13 cellular contexts compared by ENCODE assay signal in genomic region chr14:36647417-36647826, GRCh38. TPM values are rescaled to one million over a fixed set of nuclear protein-coding genes. Genes with fewer than 3 reads are reported as not detected.
A peak's percentile ranks its signal among the peaks of the same experiment; 100 is the strongest.
DNase-seq lines count a peak whose midpoint lies in the region; ATAC-seq and TF ChIP-seq lines count a peak whose summit lies in the region.
"Had no signal": no experiment of that assay in that cellular context is flagged by ENCODE, and none has a peak within 500 bp of the region (broad histone marks: within the 10 kb centered on the region; RNA-seq: fewer than 3 reads in every experiment).

No MANE protein-coding gene starts in this region.

- H3K27me3 ChIP-seq in ectodermal cell (ENCODE audit: control insufficient read depth, insufficient read depth, low read length, poor library complexity, severe bottlenecking) (peaks cover 100% of the 10 kb centered on the region), testis (peaks cover 2% of the 10 kb centered on the region)

- ATAC-seq in mucosa of descending colon, result peak; percentile 29
- no peak for ATAC-seq in activated CD4-positive, CD25-positive, alpha-beta regulatory T cell treated with anti-CD3 and anti-CD28 coated beads, Interleukin-2, amount 50 U/mL, for 24 hours
- no peak for ATAC-seq in HG03025 (IDR thresholded peaks at IDR 0.05; ENCODE audit: low FRiP score, unreplicated experiment)
- no peak for ATAC-seq in T-cell (replicated peaks in 1 of 4)

- H3K4me1 Mint-ChIP-seq in T-cell, result peaks cover 0 to 6% (median 0%) of the 10 kb centered on the region in 3 donors

- DNase-seq in NCI-H1417 (lab: John Stamatoyannopoulos, UW), result peak in 2 of 3 experiments; percentile 85 to 86
- DNase-seq in mucosa of descending colon, result no peak
- DNase-seq in testis, result peak; percentile 27
- DNase-seq in inferior parietal cortex (ENCODE audit: extremely low spot score), result no peak
- DNase-seq in T-cell, result no peak
- DNase-seq: activated naive CD4-positive, alpha-beta T cell treated with anti-CD3 and anti-CD28 coated beads for 36 hours had no signal

- peaks cover 38 to 65% of the 10 kb centered on the region in 2 donors for H3K27me3 Mint-ChIP-seq in T-cell

- H3K36me3 ChIP-seq in ectodermal cell (ENCODE audit: control insufficient read depth, insufficient read depth, low read length) (no peaks in the 10 kb centered on the region), mucosa of descending colon (ENCODE audit: low read depth) (no peaks in the 10 kb centered on the region), testis (ENCODE audit: low read depth, missing control alignments) (no peaks in the 10 kb centered on the region)

- H3K4me3 Mint-ChIP-seq in T-cell, result no peak overlapping the region
- H3K4me3 Mint-ChIP-seq: activated naive CD4-positive, alpha-beta T cell treated with anti-CD3 and anti-CD28 coated beads for 36 hours; stimulated activated effector memory CD8-positive, alpha-beta T cell treated with anti-CD3 and anti-CD28 coated beads, Interleukin-12 subunit alpha, Interleukin-12 subunit beta, amount 100 ng/mL, for 72 hours had no signal

- H3K27ac ChIP-seq in ectodermal cell (ENCODE audit: insufficient read depth, low read depth, low read length, poor library complexity, severe bottlenecking) (no peak overlapping the region), testis (peak overlapping the region; percentile 35 to 52)
- H3K27ac ChIP-seq: epithelial cell of prostate had no signal

- POLR2A ChIA-PET in T-cell (lab: Charles Lee), result no interaction called here

- CTCF ChIA-PET in T-cell (lab: Charles Lee), result no interaction called here

- H3K4me1 ChIP-seq in ectodermal cell (ENCODE audit: control insufficient read depth, insufficient read depth, low read length) (peaks cover 13% of the 10 kb centered on the region), mucosa of descending colon (ENCODE audit: low read depth) (peaks cover 10% of the 10 kb centered on the region), testis (no peaks in the 10 kb centered on the region)

- intact Hi-C loops in mucosa of descending colon (cut with DNase I, micrococcal nuclease) (loop anchor here in 1 of 2 donors (5.0 kb wide), 1 partner anchor 295 kb away; no protein-coding TSS in a partner anchor), testis (cut with DNase I; ENCODE audit: low total_unique reads) (no loop called here)

- H3K4me3 ChIP-seq in ectodermal cell (ENCODE audit: insufficient read depth, low read depth, low read length) (peak overlapping the region; percentile 41), mucosa of descending colon (no peak overlapping the region), testis (peak overlapping the region; percentile 49 to 69)

- 2% methylated on average over 34 of the region's 34 CpGs for WGBS in ectodermal cell, 2 experiments
- 0 to 2% methylated on average over 4 to 20 of the region's 34 CpGs for WGBS in testis, 2 donors

- no peak overlapping the region for H3K27ac Mint-ChIP-seq in T-cell
- H3K27ac Mint-ChIP-seq: activated naive CD4-positive, alpha-beta T cell treated with anti-CD3 and anti-CD28 coated beads for 36 hours; IgD-negative memory B cell; stimulated activated effector memory CD8-positive, alpha-beta T cell treated with anti-CD3 and anti-CD28 coated beads, Interleukin-12 subunit alpha, Interleukin-12 subunit beta, amount 100 ng/mL, for 72 hours had no signal

- H3K36me3 Mint-ChIP-seq in T-cell, result no peaks in the 10 kb centered on the region
- H3K36me3 Mint-ChIP-seq: IgD-negative memory B cell; stimulated activated effector memory CD8-positive, alpha-beta T cell treated with anti-CD3 and anti-CD28 coated beads, Interleukin-12 subunit alpha, Interleukin-12 subunit beta, amount 100 ng/mL, for 72 hours had no signal

- TF ChIP-seq POLR2A in testis (IDR thresholded peaks at IDR 0.05), result no peak

- H3K9me3 ChIP-seq in ectodermal cell (ENCODE audit: control insufficient read depth, low read length) (no peaks in the 10 kb centered on the region), mucosa of descending colon (no peaks in the 10 kb centered on the region), testis (no peaks in the 10 kb centered on the region)

- TF ChIP-seq CTCF in mucosa of descending colon (IDR thresholded peaks at IDR 0.05) (no peak), testis (IDR thresholded peaks at IDR 0.05) (no peak)

- no peaks in the 10 kb centered on the region for H3K9me3 Mint-ChIP-seq in T-cell
- H3K9me3 Mint-ChIP-seq: activated naive CD4-positive, alpha-beta T cell treated with anti-CD3 and anti-CD28 coated beads for 36 hours; stimulated activated effector memory CD8-positive, alpha-beta T cell treated with anti-CD3 and anti-CD28 coated beads, Interleukin-12 subunit alpha, Interleukin-12 subunit beta, amount 100 ng/mL, for 72 hours had no signal

RNA-seq across cellular contexts. Expression of gene PAX9, which starts 14.2 kb away (rescaled TPM):
- polyA plus RNA-seq in ectodermal cell (2013, experiment 1 of 4), result not detected
- not detected for polyA plus RNA-seq in ectodermal cell (2013, experiment 2 of 4)
- polyA plus RNA-seq in ectodermal cell (2013, experiment 3 of 4), result not detected
- polyA plus RNA-seq in ectodermal cell (2013, experiment 4 of 4), result not detected
- total RNA-seq in mucosa of descending colon, result under 1 TPM; 0.29 to 0.44 (median 0.38) TPM
- total RNA-seq in testis, result under 1 TPM; 0.50 to 0.87 TPM
- 0.13 TPM for polyA plus RNA-seq in testis (ENCODE audit: insufficient read depth, low read depth, low replicate concordance)
- under 1 TPM in 2 of 5 donors, not detected in 3; 0.16 to 0.23 TPM for total RNA-seq in T-cell
- total RNA-seq: activated naive CD4-positive, alpha-beta T cell treated with anti-CD3 and anti-CD28 coated beads for 36 hours; pulmonary artery endothelial cell had no signal
- polyA plus RNA-seq: IgD-negative memory B cell had no signal

Comparison
In these comparisons a context has a peak if more than half of its experiments do, and no peak if none do; other contexts are left out.
1. DNase-seq: peak in NCI-H1417 (2 of 3) and testis (single experiment); none in mucosa of descending colon (0 of 3), inferior parietal cortex (single experiment) and T-cell (0 of 34).